Comparison of ENCODE assay signal across 8 cellular contexts in genomic region chr5:17436345-17436744, GRCh38.
DNase-seq lines count a peak whose midpoint lies in the region; ATAC-seq and FAIRE-seq lines count a peak whose summit lies in the region.

No MANE protein-coding gene starts in this region.

- peaks cover 0 to 3% (median 0%) of the 10 kb centered on the region in 5 donors for H3K27me3 ChIP-seq in subcutaneous abdominal adipose tissue (ENCODE audit: control insufficient read depth in 5 of 5, insufficient read depth in 4 of 5, low read length in 5 of 5)

- peaks cover 0 to 6% (median 2%) of the 10 kb centered on the region in 5 donors for H3K9me3 ChIP-seq in subcutaneous abdominal adipose tissue (ENCODE audit: control insufficient read depth in 5 of 5, low read length in 5 of 5)

- intact Hi-C loops in dendritic cell treated with granulocyte-macrophage colony-stimulating factor and Interleukin-4, amounts not matched to agents 40 ng/mL and 50 ng/mL, for 4 days (cut with micrococcal nuclease) = loop anchor here (10.0 kb wide), 1 partner anchor 82 kb away; no protein-coding TSS in a partner anchor

- H3K27me3 Mint-ChIP-seq in dendritic cell treated with granulocyte-macrophage colony-stimulating factor and Interleukin-4, amounts not matched to agents 40 ng/mL and 50 ng/mL, for 4 days = peaks cover 8% of the 10 kb centered on the region
- H3K27me3 Mint-ChIP-seq in activated T-cell treated with anti-CD3 and anti-CD28 coated beads, Interleukin-2, amount 50 U/mL, for 72 hours (ENCODE audit: low read depth) = peaks cover 8% of the 10 kb centered on the region

- H3K4me3 ChIP-seq in subcutaneous abdominal adipose tissue (ENCODE audit: low read depth in 1 of 5, low read length in 5 of 5) = peak overlapping the region; percentile 30 to 63 (median 52)

- H3K27ac ChIP-seq in subcutaneous abdominal adipose tissue (ENCODE audit: low read depth, low read length) = no peak overlapping the region

- peak; percentile 49 for ATAC-seq in GM19467 (IDR thresholded peaks at IDR 0.05; ENCODE audit: unreplicated experiment)
- peak; percentile 40 for ATAC-seq in HG03280 (IDR thresholded peaks at IDR 0.05; ENCODE audit: unreplicated experiment)
- no peak for ATAC-seq in activated T-cell treated with anti-CD3 and anti-CD28 coated beads, Interleukin-2, amount 50 U/mL, for 72 hours (replicated peaks in 1 of 2)

- H3K36me3 ChIP-seq in subcutaneous abdominal adipose tissue (ENCODE audit: control insufficient read depth in 5 of 5, insufficient read depth in 5 of 5, low read length in 5 of 5) = no peaks in the 10 kb centered on the region

- peak overlapping the region in 1 of 5 donors; percentile 43 for H3K9ac ChIP-seq in subcutaneous abdominal adipose tissue (ENCODE audit: low read length in 5 of 5)

- H3K27ac Mint-ChIP-seq in dendritic cell treated with granulocyte-macrophage colony-stimulating factor and Interleukin-4, amounts not matched to agents 40 ng/mL and 50 ng/mL, for 4 days = peak overlapping the region; percentile 84
- no peak overlapping the region for H3K27ac Mint-ChIP-seq in activated T-cell treated with anti-CD3 and anti-CD28 coated beads, Interleukin-2, amount 50 U/mL, for 72 hours

- H3K9me3 Mint-ChIP-seq in dendritic cell treated with granulocyte-macrophage colony-stimulating factor and Interleukin-4, amounts not matched to agents 40 ng/mL and 50 ng/mL, for 4 days = no peaks in the 10 kb centered on the region
- peaks cover 3 to 5% of the 10 kb centered on the region in 2 donors for H3K9me3 Mint-ChIP-seq in activated T-cell treated with anti-CD3 and anti-CD28 coated beads, Interleukin-2, amount 50 U/mL, for 72 hours

- peak overlapping the region; percentile 63 for H3K4me3 Mint-ChIP-seq in dendritic cell treated with granulocyte-macrophage colony-stimulating factor and Interleukin-4, amounts not matched to agents 40 ng/mL and 50 ng/mL, for 4 days
- peak overlapping the region in 1 of 2 donors; percentile 51 for H3K4me3 Mint-ChIP-seq in activated T-cell treated with anti-CD3 and anti-CD28 coated beads, Interleukin-2, amount 50 U/mL, for 72 hours

- DNase-seq in NCI-H345 treated with DMSO at 0.1 percent for 48 hours (lab: John Stamatoyannopoulos, UW; ENCODE audit: unreplicated experiment) = no peak
- DNase-seq in AG08395 (ENCODE audit: low spot score) = no peak
- DNase-seq in HTR-8/SVneo (ENCODE audit: insufficient read length, low spot score) = no peak
- DNase-seq in activated T-cell treated with anti-CD3 and anti-CD28 coated beads, Interleukin-2, amount 50 U/mL, for 72 hours = no peak

- H3K36me3 Mint-ChIP-seq in dendritic cell treated with granulocyte-macrophage colony-stimulating factor and Interleukin-4, amounts not matched to agents 40 ng/mL and 50 ng/mL, for 4 days (ENCODE audit: low read depth) = no peaks in the 10 kb centered on the region
- no peaks in the 10 kb centered on the region for H3K36me3 Mint-ChIP-seq in activated T-cell treated with anti-CD3 and anti-CD28 coated beads, Interleukin-2, amount 50 U/mL, for 72 hours (ENCODE audit: insufficient read depth in 2 of 2)

- H3K4me1 Mint-ChIP-seq in dendritic cell treated with granulocyte-macrophage colony-stimulating factor and Interleukin-4, amounts not matched to agents 40 ng/mL and 50 ng/mL, for 4 days (ENCODE audit: low read depth) = peaks cover 33% of the 10 kb centered on the region
- no peaks in the 10 kb centered on the region for H3K4me1 Mint-ChIP-seq in activated T-cell treated with anti-CD3 and anti-CD28 coated beads, Interleukin-2, amount 50 U/mL, for 72 hours (ENCODE audit: low read depth)

- H3K4me1 ChIP-seq in subcutaneous abdominal adipose tissue (ENCODE audit: control insufficient read depth in 5 of 5, insufficient read depth in 5 of 5, low read length in 5 of 5) = peaks cover 0 to 14% (median 5%) of the 10 kb centered on the region in 5 donors

- no peak for FAIRE-seq in HTR-8/SVneo (lab: Jason Lieb, UNC)

Comparison
In these comparisons a context has a peak if more than half of its experiments do, and no peak if none do; other contexts are left out.
1. ATAC-seq: peak in GM19467 (single experiment) and HG03280 (single experiment); none in activated T-cell treated with anti-CD3 and anti-CD28 coated beads, Interleukin-2, amount 50 U/mL, for 72 hours (0 of 2).